ENCODE assay signal across 9 cellular contexts in the genomic region with DNA sequence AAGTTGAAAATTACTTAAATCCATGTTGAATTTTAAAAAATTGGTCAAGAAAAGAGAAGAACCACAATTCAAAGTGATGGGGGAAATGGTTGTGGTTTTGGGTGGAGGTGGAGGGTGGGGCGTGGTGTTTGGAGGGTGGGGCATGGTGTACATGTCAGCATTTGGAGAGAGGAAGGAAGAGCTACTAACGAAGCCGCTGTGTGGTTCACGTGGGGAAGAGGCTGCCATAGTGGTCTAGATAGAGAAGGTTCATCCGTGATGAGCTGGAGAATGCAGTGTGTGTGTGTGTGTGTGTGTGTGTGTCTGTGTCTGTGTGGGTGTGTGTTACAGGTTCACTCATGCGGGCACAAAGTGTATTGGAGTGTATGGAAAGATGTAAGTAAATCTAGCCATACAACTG. TPM values are rescaled to one million over a fixed set of nuclear protein-coding genes. Genes with fewer than 3 reads are reported as not detected.
DNase-seq lines count a peak whose midpoint lies in the region; TF ChIP-seq lines count a peak whose summit lies in the region.
"Had no signal": no experiment of that assay in that cellular context is flagged by ENCODE, and none has a peak within 500 bp of the region (broad histone marks: within the 10 kb centered on the region; RNA-seq: fewer than 3 reads in every experiment).

No MANE protein-coding gene starts in this region.

- H3K4ac ChIP-seq in H9 (ENCODE audit: low read depth, low read length) = no peak overlapping the region

- H3K4me2 ChIP-seq in OCI-LY7 (ENCODE audit: low read length) = no peak overlapping the region
- H3K4me2 ChIP-seq in H9 (ENCODE audit: insufficient read depth, insufficient read length, low read length) = no peak overlapping the region

- intact Hi-C loops in OCI-LY7 (cut with micrococcal nuclease; ENCODE audit: unreplicated experiment) (no loop called here), prostate gland (cut with DNase I) (no loop called here)
- intact Hi-C loops in activated T-helper 1 cell treated with anti-CD3 and anti-CD28 coated beads, Interleukin-12 subunit alpha, Interleukin-12 subunit beta, Interleukin-2, Interleukin-4 antibody, amounts not matched to agents 30 ng/mL and 10 ng/mL and 1 ng/mL, durations not matched to agents 14 hours and 24 hours and 36 hours (cut with micrococcal nuclease) = loop anchor here (1.0 to 10.0 kb wide), 4 partner anchors 17 to 367 kb away; no protein-coding TSS in a partner anchor

- no peak overlapping the region for H3K23ac ChIP-seq in H9 (ENCODE audit: insufficient read length, low read depth, low read length)

- 76% methylated on average over 6 of the region's 6 CpGs for WGBS in prostate gland
- WGBS in H9 (ENCODE audit: extremely low coverage, insufficient read length, low lambda C conversion rate) = 100% methylated on average over 1 of the region's 6 CpGs

- H2AK5ac ChIP-seq in H9 (ENCODE audit: insufficient read length, low read length) = no peak overlapping the region

- peaks cover 27 to 51% (median 41%) of the 10 kb centered on the region in 3 donors for H3K4me1 Mint-ChIP-seq in CD8-positive, alpha-beta memory T cell
- peaks cover 44% of the 10 kb centered on the region for H3K4me1 Mint-ChIP-seq in activated T-helper 1 cell treated with anti-CD3 and anti-CD28 coated beads, Interleukin-12 subunit alpha, Interleukin-12 subunit beta, Interleukin-2, Interleukin-4 antibody, amounts not matched to agents 30 ng/mL and 10 ng/mL and 1 ng/mL, durations not matched to agents 14 hours and 24 hours and 36 hours (ENCODE audit: low read depth)
- H3K4me1 Mint-ChIP-seq in H9 = peaks cover 7 to 9% of the 10 kb centered on the region in 2 experiments; a peak in 3 of 4 replicates

- H3T11ph ChIP-seq in H9 (ENCODE audit: low read length) = no peak overlapping the region

- no peak overlapping the region for H2BK20ac ChIP-seq in H9 (ENCODE audit: low read depth, low read length, poor library complexity, severe bottlenecking)

- H3K36me3 Mint-ChIP-seq in CD8-positive, alpha-beta memory T cell = peaks cover 0 to 3% (median 2%) of the 10 kb centered on the region in 3 donors
- no peaks in the 10 kb centered on the region for H3K36me3 Mint-ChIP-seq in activated T-helper 1 cell treated with anti-CD3 and anti-CD28 coated beads, Interleukin-12 subunit alpha, Interleukin-12 subunit beta, Interleukin-2, Interleukin-4 antibody, amounts not matched to agents 30 ng/mL and 10 ng/mL and 1 ng/mL, durations not matched to agents 14 hours and 24 hours and 36 hours (ENCODE audit: low read depth)
- H3K36me3 Mint-ChIP-seq in H9 (ENCODE audit: insufficient read depth in 1 of 3, low read depth in 3 of 3) = no peaks in the 10 kb centered on the region

- no peak overlapping the region for H2BK120ac ChIP-seq in H9 (ENCODE audit: low read depth, low read length, poor library complexity, severe bottlenecking)

- peak overlapping the region; percentile 1 to 71 (median 51) for H3K4me3 Mint-ChIP-seq in CD8-positive, alpha-beta memory T cell
- no peak overlapping the region for H3K4me3 Mint-ChIP-seq in activated T-helper 1 cell treated with anti-CD3 and anti-CD28 coated beads, Interleukin-12 subunit alpha, Interleukin-12 subunit beta, Interleukin-2, Interleukin-4 antibody, amounts not matched to agents 30 ng/mL and 10 ng/mL and 1 ng/mL, durations not matched to agents 14 hours and 24 hours and 36 hours
- no peak overlapping the region for H3K4me3 Mint-ChIP-seq in H9

- TF ChIP-seq CTCF in OCI-LY7 (conservative IDR thresholded peaks at IDR 0.05; ENCODE audit: low read length) (no peak), prostate gland (IDR thresholded peaks at IDR 0.05) (no peak), H9 (conservative IDR thresholded peaks at IDR 0.05) (no peak)

- H4K8ac ChIP-seq in H9 (replicated peaks; ENCODE audit: insufficient read length, low read depth, low read length) = no peak overlapping the region

- no peak overlapping the region for H4K91ac ChIP-seq in H9 (ENCODE audit: insufficient read length, low read depth, low read length)

- no peaks in the 10 kb centered on the region for H3K36me3 ChIP-seq in CD8-positive, alpha-beta memory T cell (ENCODE audit: insufficient read depth, low read length)
- H3K36me3 ChIP-seq in OCI-LY7 (ENCODE audit: insufficient read depth, low read length) = no peaks in the 10 kb centered on the region
- no peaks in the 10 kb centered on the region for H3K36me3 ChIP-seq in prostate gland

- H3K27ac ChIP-seq in CD8-positive, alpha-beta memory T cell (ENCODE audit: low read depth, low read length) = no peak overlapping the region
- H3K27ac ChIP-seq in OCI-LY7 (ENCODE audit: low read depth, low read length, poor library complexity, severe bottlenecking) (no peak overlapping the region), prostate gland (no peak overlapping the region), H9 (ENCODE audit: insufficient read length, low read depth, low read length) (no peak overlapping the region)
- H3K27ac ChIP-seq: VCaP had no signal

- no peaks in the 10 kb centered on the region for H3K27me3 Mint-ChIP-seq in CD8-positive, alpha-beta memory T cell
- H3K27me3 Mint-ChIP-seq in activated T-helper 1 cell treated with anti-CD3 and anti-CD28 coated beads, Interleukin-12 subunit alpha, Interleukin-12 subunit beta, Interleukin-2, Interleukin-4 antibody, amounts not matched to agents 30 ng/mL and 10 ng/mL and 1 ng/mL, durations not matched to agents 14 hours and 24 hours and 36 hours (ENCODE audit: insufficient read depth) = peaks cover 2% of the 10 kb centered on the region
- no peaks in the 10 kb centered on the region; the same call in 1 of the 2 replicates for H3K27me3 Mint-ChIP-seq in H9 (ENCODE audit: low read depth)

- H3K9ac ChIP-seq in H9 (ENCODE audit: extremely low read depth, insufficient read length, low read length) = no peak overlapping the region

- H4K20me1 ChIP-seq in OCI-LY7 (ENCODE audit: insufficient read depth, low read length) = no peaks in the 10 kb centered on the region
- H4K20me1 ChIP-seq in H9 (ENCODE audit: control insufficient read depth, insufficient read depth, insufficient read length) = no peaks in the 10 kb centered on the region

- H2AFZ ChIP-seq in OCI-LY7 (ENCODE audit: low read length) (peak overlapping the region; percentile 68; the same call in 1 of the 2 replicates), H9 (ENCODE audit: low read length) (no peak overlapping the region)

- H2BK5ac ChIP-seq in H9 (ENCODE audit: insufficient read length, low read length) = no peak overlapping the region

- H3K56ac ChIP-seq in H9 (ENCODE audit: insufficient read length, low read depth, low read length) = no peak overlapping the region

- CTCF ChIA-PET in CD8-positive, alpha-beta memory T cell (lab: Charles Lee) = interaction anchor here (1.0 to 3.3 kb wide), 8 partner anchors 18 to 117 kb away, joined by 3 to 16 read pairs (median 4); a partner anchor contains a TSS
- CTCF ChIA-PET in OCI-LY7 (lab: Charles Lee; ENCODE audit: unreplicated experiment) = interaction anchor here (0.7 kb wide), 1 partner anchor 170 kb away, joined by 3 read pairs; no protein-coding TSS in a partner anchor

- H3K4me3 ChIP-seq in CD8-positive, alpha-beta memory T cell (ENCODE audit: low read length) = peak overlapping the region; percentile 16
- H3K4me3 ChIP-seq in OCI-LY7 (ENCODE audit: low read depth, low read length, poor library complexity, severe bottlenecking) (no peak overlapping the region), prostate gland (no peak overlapping the region)

- no TSS peak for BruUV-seq in OCI-LY7 (replicated peaks; lab: Mats Ljungman, UMichigan)

- peaks cover 33% of the 10 kb centered on the region for H3K4me1 ChIP-seq in CD8-positive, alpha-beta memory T cell (ENCODE audit: insufficient read depth, low read length)
- peaks cover 18% of the 10 kb centered on the region for H3K4me1 ChIP-seq in OCI-LY7 (ENCODE audit: insufficient read depth, low read length, poor library complexity, severe bottlenecking)
- H3K4me1 ChIP-seq in prostate gland (replicated peaks) = no peaks in the 10 kb centered on the region
- no peaks in the 10 kb centered on the region for H3K4me1 ChIP-seq in H9 (ENCODE audit: insufficient read depth, low read length)

- H3K14ac ChIP-seq in H9 (ENCODE audit: insufficient read depth, low read length) = no peak overlapping the region

- H3K79me1 ChIP-seq in H9 (ENCODE audit: insufficient read depth, low read depth, low read length, poor library complexity, severe bottlenecking) = no peaks in the 10 kb centered on the region

- no peak overlapping the region for H2BK12ac ChIP-seq in H9 (ENCODE audit: insufficient read length, low read depth, low read length)

- POLR2A ChIA-PET in CD8-positive, alpha-beta memory T cell (lab: Charles Lee) = interaction anchor here (0.6 to 1.6 kb wide), 6 partner anchors 17 to 454 kb away, joined by 3 to 6 read pairs (median 3); a partner anchor contains a TSS
- POLR2A ChIA-PET in OCI-LY7 (lab: Charles Lee) = interaction anchor here (0.5 to 1.4 kb wide), 6 partner anchors 9 to 788 kb away, joined by 3 to 7 read pairs (median 4); no protein-coding TSS in a partner anchor

- no peaks in the 10 kb centered on the region for H3K9me2 ChIP-seq in OCI-LY7 (ENCODE audit: insufficient read depth, low read length)

- H2BK15ac ChIP-seq in H9 (ENCODE audit: low read depth, low read length) = no peak overlapping the region

- no peak overlapping the region for H4K5ac ChIP-seq in H9 (ENCODE audit: insufficient read length, low read depth, low read length)

- DNase-seq in CD8-positive, alpha-beta memory T cell = peak; percentile 64 to 88 (median 78)
- peak; percentile 54 for DNase-seq in OCI-LY7 (ENCODE audit: low spot score)
- DNase-seq in activated T-helper 1 cell treated with anti-CD3 and anti-CD28 coated beads, Interleukin-12 subunit alpha, Interleukin-12 subunit beta, Interleukin-2, Interleukin-4 antibody, amounts not matched to agents 30 ng/mL and 10 ng/mL and 1 ng/mL, durations not matched to agents 14 hours and 24 hours and 36 hours (ENCODE audit: low spot score) = peak; percentile 79
- DNase-seq in stimulated activated CD4-positive, alpha-beta T cell treated with anti-CD3 and anti-CD28 coated beads, Interleukin-12 subunit alpha, Interleukin-12 subunit beta, amount 100 ng/mL, for 24 hours (ENCODE audit: low read depth in 2 of 2) = peak; percentile 24 to 57
- DNase-seq in NCI-H2196 (lab: John Stamatoyannopoulos, UW; ENCODE audit: unreplicated experiment) = no peak
- no peak for DNase-seq in prostate gland (ENCODE audit: low spot score)
- DNase-seq in amygdala (lab: John Stamatoyannopoulos, UW) = no peak
- DNase-seq in H9 = no peak

- TF ChIP-seq POLR2A in prostate gland (IDR thresholded peaks at IDR 0.05) = no peak

- no peak overlapping the region for H3K18ac ChIP-seq in H9 (ENCODE audit: insufficient read length, low read depth, low read length)

- H3K79me2 ChIP-seq in OCI-LY7 (ENCODE audit: insufficient read depth, low read depth, low read length) (no peaks in the 10 kb centered on the region), H9 (ENCODE audit: insufficient read depth, low read length) (no peaks in the 10 kb centered on the region)

- no peaks in the 10 kb centered on the region for H3K9me3 ChIP-seq in CD8-positive, alpha-beta memory T cell (ENCODE audit: low read length)
- H3K9me3 ChIP-seq in OCI-LY7 (ENCODE audit: low read length) (no peaks in the 10 kb centered on the region), prostate gland (no peaks in the 10 kb centered on the region), H9 (ENCODE audit: control insufficient read depth, low read depth, low read length) (no peaks in the 10 kb centered on the region)

- peak overlapping the region; percentile 30 to 95 (median 70) for H3K27ac Mint-ChIP-seq in CD8-positive, alpha-beta memory T cell
- H3K27ac Mint-ChIP-seq in activated T-helper 1 cell treated with anti-CD3 and anti-CD28 coated beads, Interleukin-12 subunit alpha, Interleukin-12 subunit beta, Interleukin-2, Interleukin-4 antibody, amounts not matched to agents 30 ng/mL and 10 ng/mL and 1 ng/mL, durations not matched to agents 14 hours and 24 hours and 36 hours = peak overlapping the region; percentile 66
- H3K27ac Mint-ChIP-seq in H9 = no peak overlapping the region

- H3K9me3 Mint-ChIP-seq in CD8-positive, alpha-beta memory T cell = no peaks in the 10 kb centered on the region
- no peaks in the 10 kb centered on the region for H3K9me3 Mint-ChIP-seq in activated T-helper 1 cell treated with anti-CD3 and anti-CD28 coated beads, Interleukin-12 subunit alpha, Interleukin-12 subunit beta, Interleukin-2, Interleukin-4 antibody, amounts not matched to agents 30 ng/mL and 10 ng/mL and 1 ng/mL, durations not matched to agents 14 hours and 24 hours and 36 hours
- no peaks in the 10 kb centered on the region for H3K9me3 Mint-ChIP-seq in H9

- no peaks in the 10 kb centered on the region for H3K27me3 ChIP-seq in CD8-positive, alpha-beta memory T cell (ENCODE audit: insufficient read depth, low read length, poor library complexity, severe bottlenecking)
- no peaks in the 10 kb centered on the region for H3K27me3 ChIP-seq in prostate gland (replicated peaks; ENCODE audit: insufficient read depth)
- no peaks in the 10 kb centered on the region for H3K27me3 ChIP-seq in H9 (ENCODE audit: insufficient read depth, low read length)

- no peaks in the 10 kb centered on the region for H3K23me2 ChIP-seq in H9 (ENCODE audit: insufficient read length, low read depth, low read length, poor library complexity, severe bottlenecking)

RNA-seq across cellular contexts. Expression of a gene that starts 6.1 kb away (rescaled TPM):
- total RNA-seq in CD8-positive, alpha-beta memory T cell = 10 to 100 TPM; 30.6 to 31.2 TPM
- polyA plus RNA-seq in CD8-positive, alpha-beta memory T cell = 43.7 TPM
- 19.1 and 24.9 TPM in 2 replicates for total RNA-seq in OCI-LY7 (2014; rRNA removed; shearing (Covaris generic))
- 55.5 and 64.5 TPM in 2 replicates for total RNA-seq in OCI-LY7 (2022)
- 24.4 and 26.0 TPM in 2 replicates for total RNA-seq in activated T-helper 1 cell treated with anti-CD3 and anti-CD28 coated beads, Interleukin-12 subunit alpha, Interleukin-12 subunit beta, Interleukin-2, Interleukin-4 antibody, amounts not matched to agents 30 ng/mL and 10 ng/mL and 1 ng/mL, durations not matched to agents 14 hours and 24 hours and 36 hours
- 100 to 1,000 TPM in 1 of 2 donors, 10 to 100 TPM in 1; 97.2 to 285 TPM for total RNA-seq in prostate gland
- 291 and 296 TPM in 2 replicates for total RNA-seq in H9 (2021)

Comparison
In these comparisons a context has a peak if more than half of its experiments do, and no peak if none do; other contexts are left out.
1. DNase-seq: peak in CD8-positive, alpha-beta memory T cell (5 of 5), OCI-LY7 (single experiment), activated T-helper 1 cell treated with anti-CD3 and anti-CD28 coated beads, Interleukin-12 subunit alpha, Interleukin-12 subunit beta, Interleukin-2, Interleukin-4 antibody, amounts not matched to agents 30 ng/mL and 10 ng/mL and 1 ng/mL, durations not matched to agents 14 hours and 24 hours and 36 hours (single experiment) and stimulated activated CD4-positive, alpha-beta T cell treated with anti-CD3 and anti-CD28 coated beads, Interleukin-12 subunit alpha, Interleukin-12 subunit beta, amount 100 ng/mL, for 24 hours (2 of 2); none in NCI-H2196 (single experiment), prostate gland (single experiment), amygdala (0 of 56) and H9 (single experiment).
2. H3K27ac Mint-ChIP-seq: peak in CD8-positive, alpha-beta memory T cell (8 of 8) and activated T-helper 1 cell treated with anti-CD3 and anti-CD28 coated beads, Interleukin-12 subunit alpha, Interleukin-12 subunit beta, Interleukin-2, Interleukin-4 antibody, amounts not matched to agents 30 ng/mL and 10 ng/mL and 1 ng/mL, durations not matched to agents 14 hours and 24 hours and 36 hours (single experiment); none in H9 (0 of 3).
3. H3K4me3 Mint-ChIP-seq: peak in CD8-positive, alpha-beta memory T cell (7 of 7); none in activated T-helper 1 cell treated with anti-CD3 and anti-CD28 coated beads, Interleukin-12 subunit alpha, Interleukin-12 subunit beta, Interleukin-2, Interleukin-4 antibody, amounts not matched to agents 30 ng/mL and 10 ng/mL and 1 ng/mL, durations not matched to agents 14 hours and 24 hours and 36 hours (single experiment) and H9 (0 of 2).